In the genomic region with DNA sequence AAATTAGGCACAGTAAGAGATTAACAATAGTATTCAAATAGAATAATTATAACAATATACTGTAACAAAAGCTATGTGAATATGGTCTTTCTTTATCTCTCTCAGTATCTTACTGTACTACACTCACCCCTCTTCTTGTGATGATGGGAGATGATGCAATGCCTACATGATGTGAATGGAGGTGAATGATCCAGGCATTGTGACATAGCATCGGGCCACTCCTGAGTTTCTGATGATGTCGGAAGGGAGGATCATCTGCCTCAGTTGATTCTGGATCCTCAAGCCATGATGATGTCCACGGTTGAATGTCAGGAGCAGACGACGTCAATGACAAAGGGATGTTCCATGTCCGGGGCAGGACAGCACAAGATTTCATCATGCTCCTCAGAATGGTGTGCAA, we compare ENCODE assay signal across 21 cellular contexts.
DNase-seq lines count a peak whose midpoint lies in the region; ATAC-seq, FAIRE-seq and TF ChIP-seq lines count a peak whose summit lies in the region.
"Had no signal": no experiment of that assay in that cellular context is flagged by ENCODE, and none has a peak within 500 bp of the region (broad histone marks: within the 10 kb centered on the region; RNA-seq: fewer than 3 reads in every experiment).

No MANE protein-coding gene starts in this region.

- intact Hi-C loops in HepG2 (cut with micrococcal nuclease; ENCODE audit: unreplicated experiment) (no loop called here), right lobe of liver (cut with DNase I) (no loop called here)

- no peak overlapping the region for H3K4me3 Mint-ChIP-seq in astrocyte (ENCODE audit: unreplicated experiment)
- H3K4me3 Mint-ChIP-seq in osteocyte (ENCODE audit: unreplicated experiment), result no peak overlapping the region
- H3K4me3 Mint-ChIP-seq: CD4-positive, alpha-beta T cell; GM23338; IgD-negative memory B cell had no signal

- CTCF ChIA-PET in HepG2 (lab: Yijun Ruan, JAX; ENCODE audit: low intra/inter-chr PET ratio, low total read pairs), result no interaction called here

- no peak for TF ChIP-seq CTCF in HepG2 (CRISPR knock-in tag; IDR thresholded peaks at IDR 0.05)
- TF ChIP-seq CTCF in right lobe of liver (IDR thresholded peaks at IDR 0.05), result no peak
- TF ChIP-seq CTCF in astrocyte (IDR thresholded peaks at IDR 0.05; ENCODE audit: insufficient read depth, low read depth, low read length), result no peak
- TF ChIP-seq CTCF in osteocyte (IDR thresholded peaks at IDR 0.05), result no peak
- TF ChIP-seq CTCF in suprapubic skin (IDR thresholded peaks at IDR 0.05), result no peak

- H3K36me3 Mint-ChIP-seq in astrocyte (ENCODE audit: low read depth, unreplicated experiment) (peaks cover 4% of the 10 kb centered on the region), osteocyte (ENCODE audit: unreplicated experiment) (no peaks in the 10 kb centered on the region)

- WGBS in HepG2 (ENCODE audit: low lambda C conversion rate), result 14% methylated on average over 6 of the region's 6 CpGs
- WGBS in right lobe of liver (ENCODE audit: insufficient coverage, low coverage, low lambda C conversion rate, missing lambda C conversion rate), result 74% methylated on average over 6 of the region's 6 CpGs
- 86% methylated on average over 6 of the region's 6 CpGs for WGBS in suprapubic skin

- no peak for DNase-seq in HepG2 (ENCODE audit: low spot score)
- DNase-seq in right lobe of liver, result no peak
- no peak for DNase-seq in astrocyte (ENCODE audit: low read depth)
- DNase-seq in osteocyte (ENCODE audit: extremely low spot score, unreplicated experiment), result peak; percentile 51
- no peak for DNase-seq in suprapubic skin (ENCODE audit: low spot score in 2 of 2)
- DNase-seq: ACHN; AML-193; CD4-positive, alpha-beta T cell; DMS153; DMS79; GDM1; HCEC 1CT had no signal

- H3K4me2 ChIP-seq in HepG2 (ENCODE audit: low read depth, low read length) (no peak overlapping the region), astrocyte (ENCODE audit: low read length) (no peak overlapping the region)
- H3K4me2 ChIP-seq: GM23338 had no signal

- no peaks in the 10 kb centered on the region for H3K9me3 Mint-ChIP-seq in astrocyte (ENCODE audit: unreplicated experiment)
- peaks cover 14% of the 10 kb centered on the region for H3K9me3 Mint-ChIP-seq in osteocyte (ENCODE audit: unreplicated experiment)
- H3K9me3 Mint-ChIP-seq: CD4-positive, alpha-beta T cell had no signal

- H3K36me3 ChIP-seq in HepG2 (replicated peaks in 1 of 2; ENCODE audit: control insufficient read depth in 1 of 2, insufficient read depth in 2 of 2, low read length in 2 of 2), result no peaks in the 10 kb centered on the region
- no peaks in the 10 kb centered on the region for H3K36me3 ChIP-seq in right lobe of liver
- H3K36me3 ChIP-seq in astrocyte (ENCODE audit: insufficient read depth, low read length), result no peaks in the 10 kb centered on the region
- no peaks in the 10 kb centered on the region for H3K36me3 ChIP-seq in suprapubic skin

- no peaks in the 10 kb centered on the region for H3K9me3 ChIP-seq in HepG2 (ENCODE audit: low read length)
- H3K9me3 ChIP-seq in right lobe of liver, result no peaks in the 10 kb centered on the region
- H3K9me3 ChIP-seq in astrocyte (ENCODE audit: insufficient read depth, low read depth, low read length), result no peaks in the 10 kb centered on the region
- no peaks in the 10 kb centered on the region for H3K9me3 ChIP-seq in suprapubic skin

- no peak for FAIRE-seq in HepG2 (lab: Jason Lieb, UNC)
- FAIRE-seq in astrocyte (lab: Jason Lieb, UNC), result no peak
- FAIRE-seq: A204.1, GM12892, GM18507, H54 had no signal

- no peaks in the 10 kb centered on the region for H3K4me1 ChIP-seq in HepG2 (ENCODE audit: insufficient read depth, low read length)
- H3K4me1 ChIP-seq in right lobe of liver, result no peaks in the 10 kb centered on the region
- peaks cover 6% of the 10 kb centered on the region for H3K4me1 ChIP-seq in astrocyte (ENCODE audit: insufficient read depth, low read length)
- H3K4me1 ChIP-seq in suprapubic skin, result no peaks in the 10 kb centered on the region

- H3K4me1 Mint-ChIP-seq in astrocyte (ENCODE audit: low read depth, unreplicated experiment), result peaks cover 28% of the 10 kb centered on the region
- H3K4me1 Mint-ChIP-seq in osteocyte (ENCODE audit: unreplicated experiment), result no peaks in the 10 kb centered on the region

- H3K4me3 ChIP-seq in HepG2 (replicated peaks in 1 of 3; ENCODE audit: insufficient read depth in 1 of 3, low read depth in 2 of 3, low read length in 3 of 3), result no peak overlapping the region
- H3K4me3 ChIP-seq in right lobe of liver, result no peak overlapping the region
- no peak overlapping the region for H3K4me3 ChIP-seq in astrocyte (ENCODE audit: insufficient read depth, low read depth, low read length)
- no peak overlapping the region for H3K4me3 ChIP-seq in suprapubic skin
- H3K4me3 ChIP-seq: GM23338 had no signal

- no peak overlapping the region for H3K27ac ChIP-seq in HepG2 (ENCODE audit: extremely low read length, insufficient read depth, low read length)
- no peak overlapping the region for H3K27ac ChIP-seq in right lobe of liver
- H3K27ac ChIP-seq in astrocyte (ENCODE audit: low read depth, low read length), result no peak overlapping the region
- H3K27ac ChIP-seq in suprapubic skin, result no peak overlapping the region
- H3K27ac ChIP-seq: C4-2B, HL-60 had no signal

- H3K9ac ChIP-seq in HepG2 (ENCODE audit: insufficient read depth, low read depth, low read length) (no peak overlapping the region), astrocyte (ENCODE audit: low read length) (no peak overlapping the region)

- in situ Hi-C loops in HepG2 (cut with HindIII; ENCODE audit: extremely low pct_ligation_motif_present, low pct_unique_long_range_greater_than_20kb), result no loop called here

- TF ChIP-seq POLR2A in HepG2 (IDR thresholded peaks at IDR 0.05; ENCODE audit: insufficient read depth in 1 of 2, low read depth in 2 of 2, low read length in 2 of 2) (no peak), right lobe of liver (IDR thresholded peaks at IDR 0.05) (no peak), suprapubic skin (IDR thresholded peaks at IDR 0.05) (no peak)

- no TSS peak for BruUV-seq in HepG2 (replicated peaks; lab: Mats Ljungman, UMichigan)

- POLR2A ChIA-PET in HepG2 (lab: Yijun Ruan, JAX), result no interaction called here

- H3K27me3 Mint-ChIP-seq in astrocyte (ENCODE audit: low read depth, unreplicated experiment) (peaks cover 2% of the 10 kb centered on the region), osteocyte (ENCODE audit: unreplicated experiment) (no peaks in the 10 kb centered on the region)

- no peak for TF ChIP-seq RAD21 in HepG2 (CRISPR knock-in tag; IDR thresholded peaks at IDR 0.05)

- TF ChIP-seq EP300 in HepG2 (IDR thresholded peaks at IDR 0.05; ENCODE audit: low read depth in 2 of 2, low read length in 2 of 2) (no peak), HepG2 (CRISPR knock-in tag; IDR thresholded peaks at IDR 0.05; ENCODE audit: borderline replicate concordance) (no peak), suprapubic skin (IDR thresholded peaks at IDR 0.05) (no peak)

- H3K27me3 ChIP-seq in HepG2 (ENCODE audit: control insufficient read depth in 1 of 2, insufficient read depth in 2 of 2, low read length in 2 of 2), result peaks cover 2 to 20% of the 10 kb centered on the region in 2 experiments; a peak in 3 of 5 replicates
- no peaks in the 10 kb centered on the region for H3K27me3 ChIP-seq in right lobe of liver
- no peaks in the 10 kb centered on the region for H3K27me3 ChIP-seq in astrocyte (ENCODE audit: insufficient read depth, low read length)
- H3K27me3 ChIP-seq in suprapubic skin, result peaks cover 3% of the 10 kb centered on the region

- H3K79me2 ChIP-seq in HepG2 (ENCODE audit: insufficient read depth, low read length) (no peaks in the 10 kb centered on the region), astrocyte (ENCODE audit: insufficient read depth, low read length) (no peaks in the 10 kb centered on the region)

- peak overlapping the region; percentile 59 for H3K27ac Mint-ChIP-seq in astrocyte (ENCODE audit: unreplicated experiment)
- H3K27ac Mint-ChIP-seq in osteocyte (ENCODE audit: unreplicated experiment), result no peak overlapping the region
- H3K27ac Mint-ChIP-seq: CD4-positive, alpha-beta T cell; GM23338; IgD-negative memory B cell had no signal

- no peak for ATAC-seq in HepG2
- ATAC-seq in right lobe of liver, result no peak
- ATAC-seq in HG03469 (IDR thresholded peaks at IDR 0.05; ENCODE audit: unreplicated experiment), result no peak
- ATAC-seq: GM23338 had no signal

- H4K20me1 ChIP-seq in HepG2 (ENCODE audit: insufficient read depth, low read length) (no peaks in the 10 kb centered on the region), astrocyte (ENCODE audit: insufficient read depth, low read length) (no peaks in the 10 kb centered on the region)

- H2AFZ ChIP-seq in HepG2 (ENCODE audit: low read length), result no peak overlapping the region
- H2AFZ ChIP-seq in astrocyte (ENCODE audit: low read depth, low read length), result no peak overlapping the region
- H2AFZ ChIP-seq: GM23338 had no signal

TF ChIP-seq in HepG2, 621 proteins besides CTCF, POLR2A, EP300 and RAD21:
- peak; percentile 61 for TF ChIP-seq CEBPB (IDR thresholded peaks at IDR 0.05; ENCODE audit: borderline replicate concordance, low read depth, low read length)
- TF ChIP-seq ATF7 (IDR thresholded peaks at IDR 0.05), result 0 out of 2 replicates have a peak, but pooled peaks have one; percentile 54
- TF ChIP-seq ATF7 (CRISPR knock-in tag; IDR thresholded peaks at IDR 0.05), result no peak
- TF ChIP-seq, protein P1, sequence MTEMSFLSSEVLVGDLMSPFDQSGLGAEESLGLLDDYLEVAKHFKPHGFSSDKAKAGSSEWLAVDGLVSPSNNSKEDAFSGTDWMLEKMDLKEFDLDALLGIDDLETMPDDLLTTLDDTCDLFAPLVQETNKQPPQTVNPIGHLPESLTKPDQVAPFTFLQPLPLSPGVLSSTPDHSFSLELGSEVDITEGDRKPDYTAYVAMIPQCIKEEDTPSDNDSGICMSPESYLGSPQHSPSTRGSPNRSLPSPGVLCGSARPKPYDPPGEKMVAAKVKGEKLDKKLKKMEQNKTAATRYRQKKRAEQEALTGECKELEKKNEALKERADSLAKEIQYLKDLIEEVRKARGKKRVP (CRISPR knock-in tag; IDR thresholded peaks at IDR 0.05), result peak in 1 of 2 experiments; percentile 29; a peak in 1 of 4 replicates
- TF ChIP-seq ISL2 (CRISPR knock-in tag; IDR thresholded peaks at IDR 0.05), result no peak
